ENCODE assay signal across 22 cellular contexts in the genomic region with DNA sequence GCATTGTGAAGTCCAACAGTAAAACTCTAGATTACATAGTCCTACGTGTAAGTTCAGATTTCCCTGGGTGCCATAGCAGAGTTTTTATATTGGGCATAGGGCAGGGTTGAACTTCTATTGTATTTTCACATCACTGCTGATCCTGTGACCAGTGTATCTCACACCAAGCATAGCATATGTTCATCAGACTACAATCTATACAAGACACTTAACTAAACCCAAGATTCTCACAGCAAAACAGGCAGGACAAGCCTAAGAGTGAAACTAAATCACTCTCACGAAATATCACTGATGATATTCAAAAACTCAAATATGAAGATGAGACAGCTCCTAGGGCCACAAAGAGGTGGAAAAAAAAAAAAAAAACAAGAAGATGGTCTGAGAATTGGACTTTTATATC. TPM values are rescaled to one million over a fixed set of nuclear protein-coding genes. Genes with fewer than 3 reads are reported as not detected.
DNase-seq lines count a peak whose midpoint lies in the region; ATAC-seq lines count a peak whose summit lies in the region.
"Had no signal": no experiment of that assay in that cellular context is flagged by ENCODE, and none has a peak within 500 bp of the region (broad histone marks: within the 10 kb centered on the region; RNA-seq: fewer than 3 reads in every experiment).

No MANE protein-coding gene starts in this region.

- ATAC-seq in GM18868 (IDR thresholded peaks at IDR 0.05; ENCODE audit: unreplicated experiment) (peak; percentile 61), HG02870 (IDR thresholded peaks at IDR 0.05; ENCODE audit: unreplicated experiment) (peak; percentile 51), HG03469 (IDR thresholded peaks at IDR 0.05; ENCODE audit: unreplicated experiment) (no peak)
- ATAC-seq: GM12878 had no signal

- no peak for DNase-seq in activated effector memory CD4-positive, alpha-beta T cell treated with Interleukin-2 at 50 U/mL for 16 hours
- no peak for DNase-seq in occipital lobe (lab: John Stamatoyannopoulos, UW)
- DNase-seq: 8988T; ACHN; BE2C; C1 segment of cervical spinal cord; CD4-positive, alpha-beta memory T cell; CD4-positive, CD25-positive, alpha-beta regulatory T cell; CD8-positive, alpha-beta memory T cell; COR-L47; DMS 273 treated with DMSO at 0.1 percent for 48 hours; DMS153; DMS53; DMS79; DND-41; EL; GDM1 had no signal

RNA-seq across cellular contexts. Expression of gene PPP1R2B, which starts 3.2 kb away (rescaled TPM):
- 0.16 TPM for total RNA-seq in occipital lobe
- total RNA-seq: A673 had no signal
